ENCODE assay signal across 1 cellular context in the genomic region with DNA sequence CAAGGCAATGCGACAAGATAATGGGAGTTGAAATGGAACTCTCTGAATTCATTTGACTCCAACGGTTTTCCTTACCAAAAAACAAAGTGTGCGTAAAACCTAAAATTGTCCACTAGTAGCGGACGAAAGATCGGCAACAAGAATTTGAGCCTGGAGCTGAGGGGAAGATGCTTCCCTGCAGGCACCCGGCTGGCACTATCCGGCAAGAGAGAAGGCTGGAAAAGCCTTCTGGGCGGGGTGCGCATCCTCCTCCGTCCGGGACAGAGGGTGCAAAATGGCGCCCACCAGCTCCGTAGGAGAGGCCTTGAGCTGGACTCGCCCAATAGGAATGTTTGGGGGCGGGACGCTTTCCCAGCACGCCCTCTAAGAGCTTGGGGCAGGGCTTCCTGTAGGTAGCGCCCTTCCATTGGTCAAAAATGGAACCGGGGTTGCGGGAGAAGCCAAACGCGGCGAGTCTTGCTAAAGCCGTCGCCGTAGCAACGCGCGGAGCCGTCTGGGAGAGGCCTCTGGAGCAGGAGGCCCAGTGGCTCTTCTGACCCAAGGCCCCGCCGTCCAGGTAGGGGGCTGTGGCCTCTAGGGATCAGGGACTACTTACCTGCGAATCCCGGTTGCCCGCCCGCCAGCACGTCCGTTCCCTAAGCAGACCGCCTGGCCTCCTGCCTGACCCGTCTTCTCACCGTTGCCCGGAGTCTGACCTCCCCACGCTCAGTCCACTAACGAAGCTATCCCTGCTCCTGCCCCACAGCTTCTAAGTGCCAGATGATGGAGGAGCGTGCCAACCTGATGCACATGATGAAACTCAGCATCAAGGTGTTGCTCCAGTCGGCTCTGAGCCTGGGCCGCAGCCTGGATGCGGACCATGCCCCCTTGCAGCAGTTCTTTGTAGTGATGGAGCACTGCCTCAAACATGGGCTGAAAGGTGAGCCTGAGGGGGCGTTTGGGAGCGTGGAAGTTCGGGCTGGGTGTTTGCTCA.
A peak's percentile ranks its signal among the peaks of the same experiment; 100 is the strongest.
TF ChIP-seq lines count a peak whose summit lies in the region.

No MANE protein-coding gene starts in this region.

TF ChIP-seq in GM12878, 131 proteins besides CTCF, POLR2A, EP300 and RAD21 (continued from another document and continues in another):
- TF ChIP-seq, protein P1, sequence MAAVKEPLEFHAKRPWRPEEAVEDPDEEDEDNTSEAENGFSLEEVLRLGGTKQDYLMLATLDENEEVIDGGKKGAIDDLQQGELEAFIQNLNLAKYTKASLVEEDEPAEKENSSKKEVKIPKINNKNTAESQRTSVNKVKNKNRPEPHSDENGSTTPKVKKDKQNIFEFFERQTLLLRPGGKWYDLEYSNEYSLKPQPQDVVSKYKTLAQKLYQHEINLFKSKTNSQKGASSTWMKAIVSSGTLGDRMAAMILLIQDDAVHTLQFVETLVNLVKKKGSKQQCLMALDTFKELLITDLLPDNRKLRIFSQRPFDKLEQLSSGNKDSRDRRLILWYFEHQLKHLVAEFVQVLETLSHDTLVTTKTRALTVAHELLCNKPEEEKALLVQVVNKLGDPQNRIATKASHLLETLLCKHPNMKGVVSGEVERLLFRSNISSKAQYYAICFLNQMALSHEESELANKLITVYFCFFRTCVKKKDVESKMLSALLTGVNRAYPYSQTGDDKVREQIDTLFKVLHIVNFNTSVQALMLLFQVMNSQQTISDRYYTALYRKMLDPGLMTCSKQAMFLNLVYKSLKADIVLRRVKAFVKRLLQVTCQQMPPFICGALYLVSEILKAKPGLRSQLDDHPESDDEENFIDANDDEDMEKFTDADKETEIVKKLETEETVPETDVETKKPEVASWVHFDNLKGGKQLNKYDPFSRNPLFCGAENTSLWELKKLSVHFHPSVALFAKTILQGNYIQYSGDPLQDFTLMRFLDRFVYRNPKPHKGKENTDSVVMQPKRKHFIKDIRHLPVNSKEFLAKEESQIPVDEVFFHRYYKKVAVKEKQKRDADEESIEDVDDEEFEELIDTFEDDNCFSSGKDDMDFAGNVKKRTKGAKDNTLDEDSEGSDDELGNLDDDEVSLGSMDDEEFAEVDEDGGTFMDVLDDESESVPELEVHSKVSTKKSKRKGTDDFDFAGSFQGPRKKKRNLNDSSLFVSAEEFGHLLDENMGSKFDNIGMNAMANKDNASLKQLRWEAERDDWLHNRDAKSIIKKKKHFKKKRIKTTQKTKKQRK (IDR thresholded peaks at IDR 0.05; ENCODE audit: low read depth, low read length) = no peak
- TF ChIP-seq BRCA1 (IDR thresholded peaks at IDR 0.05; ENCODE audit: low read depth, low read length) = no peak
- no peak for TF ChIP-seq KDM1A (IDR thresholded peaks at IDR 0.05; ENCODE audit: borderline replicate concordance)
- TF ChIP-seq FOXM1 (IDR thresholded peaks at IDR 0.05; ENCODE audit: low read depth, low read length) = no peak
- TF ChIP-seq BACH1 (IDR thresholded peaks at IDR 0.05; ENCODE audit: borderline replicate concordance) = no peak
- TF ChIP-seq ASH2L (IDR thresholded peaks at IDR 0.05; ENCODE audit: borderline replicate concordance, low read depth) = no peak
- TF ChIP-seq CBX5 (IDR thresholded peaks at IDR 0.05; ENCODE audit: low read depth) = no peak
- no peak for TF ChIP-seq E2F4 (IDR thresholded peaks at IDR 0.05; ENCODE audit: low read depth, low read length)
- peak; percentile 45; the same call in 1 of the 2 replicates for TF ChIP-seq CHD2 (IDR thresholded peaks at IDR 0.05; ENCODE audit: borderline replicate concordance, low read depth, low read length)
- no peak; a peak in 1 of 4 replicates for TF ChIP-seq CEBPB (IDR thresholded peaks at IDR 0.05; ENCODE audit: borderline replicate concordance in 1 of 2, low read depth in 2 of 2, low read length in 2 of 2)
- no peak for TF ChIP-seq E4F1 (IDR thresholded peaks at IDR 0.05; ENCODE audit: borderline replicate concordance, partially characterized antibody)
- TF ChIP-seq MYC (IDR thresholded peaks at IDR 0.05; ENCODE audit: insufficient read depth, insufficient read length, insufficient replicate concordance, low read length, severe bottlenecking) = no peak
- TF ChIP-seq NFXL1 (IDR thresholded peaks at IDR 0.05; ENCODE audit: borderline replicate concordance) = no peak
- TF ChIP-seq NR2C1 (IDR thresholded peaks at IDR 0.05) = no peak
- no peak for TF ChIP-seq FOS (IDR thresholded peaks at IDR 0.05; ENCODE audit: borderline replicate concordance, extremely low read depth, insufficient read length)
- TF ChIP-seq TCF7 (IDR thresholded peaks at IDR 0.05; ENCODE audit: borderline replicate concordance) = no peak
- TF ChIP-seq HDAC2 (IDR thresholded peaks at IDR 0.05) = no peak
- no peak for TF ChIP-seq EED (IDR thresholded peaks at IDR 0.05; ENCODE audit: low read depth)
- peak; percentile 82 for TF ChIP-seq IKZF1 (conservative IDR thresholded peaks at IDR 0.05)
- TF ChIP-seq RELB (IDR thresholded peaks at IDR 0.05; ENCODE audit: low read depth) = peak; percentile 67
- no peak for TF ChIP-seq KLF5 (IDR thresholded peaks at IDR 0.05; ENCODE audit: partially characterized antibody)
- TF ChIP-seq NRF1 (conservative IDR thresholded peaks at IDR 0.05; ENCODE audit: low read depth, low read length) = no peak
- peak; percentile 55; the same call in 1 of the 2 replicates for TF ChIP-seq SIN3A (IDR thresholded peaks at IDR 0.05; ENCODE audit: low read depth, low read length)
- TF ChIP-seq, protein P2, sequence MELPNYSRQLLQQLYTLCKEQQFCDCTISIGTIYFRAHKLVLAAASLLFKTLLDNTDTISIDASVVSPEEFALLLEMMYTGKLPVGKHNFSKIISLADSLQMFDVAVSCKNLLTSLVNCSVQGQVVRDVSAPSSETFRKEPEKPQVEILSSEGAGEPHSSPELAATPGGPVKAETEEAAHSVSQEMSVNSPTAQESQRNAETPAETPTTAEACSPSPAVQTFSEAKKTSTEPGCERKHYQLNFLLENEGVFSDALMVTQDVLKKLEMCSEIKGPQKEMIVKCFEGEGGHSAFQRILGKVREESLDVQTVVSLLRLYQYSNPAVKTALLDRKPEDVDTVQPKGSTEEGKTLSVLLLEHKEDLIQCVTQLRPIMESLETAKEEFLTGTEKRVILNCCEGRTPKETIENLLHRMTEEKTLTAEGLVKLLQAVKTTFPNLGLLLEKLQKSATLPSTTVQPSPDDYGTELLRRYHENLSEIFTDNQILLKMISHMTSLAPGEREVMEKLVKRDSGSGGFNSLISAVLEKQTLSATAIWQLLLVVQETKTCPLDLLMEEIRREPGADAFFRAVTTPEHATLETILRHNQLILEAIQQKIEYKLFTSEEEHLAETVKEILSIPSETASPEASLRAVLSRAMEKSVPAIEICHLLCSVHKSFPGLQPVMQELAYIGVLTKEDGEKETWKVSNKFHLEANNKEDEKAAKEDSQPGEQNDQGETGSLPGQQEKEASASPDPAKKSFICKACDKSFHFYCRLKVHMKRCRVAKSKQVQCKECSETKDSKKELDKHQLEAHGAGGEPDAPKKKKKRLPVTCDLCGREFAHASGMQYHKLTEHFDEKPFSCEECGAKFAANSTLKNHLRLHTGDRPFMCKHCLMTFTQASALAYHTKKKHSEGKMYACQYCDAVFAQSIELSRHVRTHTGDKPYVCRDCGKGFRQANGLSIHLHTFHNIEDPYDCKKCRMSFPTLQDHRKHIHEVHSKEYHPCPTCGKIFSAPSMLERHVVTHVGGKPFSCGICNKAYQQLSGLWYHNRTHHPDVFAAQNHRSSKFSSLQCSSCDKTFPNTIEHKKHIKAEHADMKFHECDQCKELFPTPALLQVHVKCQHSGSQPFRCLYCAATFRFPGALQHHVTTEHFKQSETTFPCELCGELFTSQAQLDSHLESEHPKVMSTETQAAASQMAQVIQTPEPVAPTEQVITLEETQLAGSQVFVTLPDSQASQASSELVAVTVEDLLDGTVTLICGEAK (IDR thresholded peaks at IDR 0.05; ENCODE audit: borderline replicate concordance) = peak; percentile 24; the same call in 1 of the 2 replicates
- TF ChIP-seq, protein P3, sequence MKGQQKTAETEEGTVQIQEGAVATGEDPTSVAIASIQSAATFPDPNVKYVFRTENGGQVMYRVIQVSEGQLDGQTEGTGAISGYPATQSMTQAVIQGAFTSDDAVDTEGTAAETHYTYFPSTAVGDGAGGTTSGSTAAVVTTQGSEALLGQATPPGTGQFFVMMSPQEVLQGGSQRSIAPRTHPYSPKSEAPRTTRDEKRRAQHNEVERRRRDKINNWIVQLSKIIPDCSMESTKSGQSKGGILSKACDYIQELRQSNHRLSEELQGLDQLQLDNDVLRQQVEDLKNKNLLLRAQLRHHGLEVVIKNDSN (IDR thresholded peaks at IDR 0.05; ENCODE audit: borderline replicate concordance, extremely low read length, insufficient read depth, low read depth, low read length) = no peak
- no peak for TF ChIP-seq TCF3 (IDR thresholded peaks at IDR 0.05; ENCODE audit: borderline replicate concordance, insufficient read depth, low read depth, low read length)
- TF ChIP-seq GATAD2B (conservative IDR thresholded peaks at IDR 0.05; ENCODE audit: low read depth) = no peak
- no peak for TF ChIP-seq CREM (IDR thresholded peaks at IDR 0.05; ENCODE audit: low read depth)
- peak; percentile 77; the same call in 1 of the 2 replicates for TF ChIP-seq TAF1 (IDR thresholded peaks at IDR 0.05; ENCODE audit: borderline replicate concordance, low read depth, low read length)
- no peak for TF ChIP-seq ZNF384 (IDR thresholded peaks at IDR 0.05; ENCODE audit: borderline replicate concordance, low read depth, low read length)
- TF ChIP-seq, protein P4, sequence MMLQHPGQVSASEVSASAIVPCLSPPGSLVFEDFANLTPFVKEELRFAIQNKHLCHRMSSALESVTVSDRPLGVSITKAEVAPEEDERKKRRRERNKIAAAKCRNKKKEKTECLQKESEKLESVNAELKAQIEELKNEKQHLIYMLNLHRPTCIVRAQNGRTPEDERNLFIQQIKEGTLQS (IDR thresholded peaks at IDR 0.05; ENCODE audit: borderline replicate concordance, extremely low read depth, low read depth, low read length) = no peak
- peak; percentile 92 for TF ChIP-seq MXI1 (IDR thresholded peaks at IDR 0.05; ENCODE audit: low read depth, low read length)
- TF ChIP-seq CBX3 (IDR thresholded peaks at IDR 0.05; ENCODE audit: borderline replicate concordance, low read depth) = no peak
- no peak for TF ChIP-seq TBL1XR1 (IDR thresholded peaks at IDR 0.05; ENCODE audit: low read depth, low read length)
- no peak for TF ChIP-seq CBFB (IDR thresholded peaks at IDR 0.05; ENCODE audit: low read depth)
- peak; percentile 21; the same call in 1 of the 2 replicates for TF ChIP-seq LARP7 (IDR thresholded peaks at IDR 0.05)
- no peak for TF ChIP-seq SREBF1 (IDR thresholded peaks at IDR 0.05; ENCODE audit: low read length)
- TF ChIP-seq SUPT20H (IDR thresholded peaks at IDR 0.05; ENCODE audit: borderline replicate concordance, control insufficient read depth, low read depth, low read length) = no peak
